Comparison of ENCODE assay signal across 15 cellular contexts in genomic region chr13:24209138-24209537, GRCh38. TPM values are rescaled to one million over a fixed set of nuclear protein-coding genes. Genes with fewer than 3 reads are reported as not detected.
DNase-seq lines count a peak whose midpoint lies in the region; ATAC-seq, FAIRE-seq and TF ChIP-seq lines count a peak whose summit lies in the region.
"Had no signal": no experiment of that assay in that cellular context is flagged by ENCODE, and none has a peak within 500 bp of the region (broad histone marks: within the 10 kb centered on the region; RNA-seq: fewer than 3 reads in every experiment).

No MANE protein-coding gene starts in this region.

- TF ChIP-seq CTCF in A549 (IDR thresholded peaks at IDR 0.05): no peak
- TF ChIP-seq CTCF in adrenal gland (IDR thresholded peaks at IDR 0.05): no peak
- TF ChIP-seq CTCF in right lobe of liver (IDR thresholded peaks at IDR 0.05): no peak
- TF ChIP-seq CTCF in thyroid gland (IDR thresholded peaks at IDR 0.05): no peak

- H3K4me1 ChIP-seq in A549: peaks cover 13% of the 10 kb centered on the region; the same call in 2 of the 3 replicates
- peaks cover 12 to 31% of the 10 kb centered on the region in 2 donors for H3K4me1 ChIP-seq in adrenal gland (replicated peaks in 1 of 2)
- peaks cover 0 to 55% (median 21%) of the 10 kb centered on the region in 4 donors for H3K4me1 ChIP-seq in right lobe of liver
- H3K4me1 ChIP-seq in thyroid gland: peaks cover 49 to 51% of the 10 kb centered on the region in 2 donors
- H3K4me1 ChIP-seq: BE2C, Caco-2 had no signal

- 89% methylated on average over 5 of the region's 5 CpGs for WGBS in A549 (ENCODE audit: missing lambda C conversion rate)
- WGBS in adrenal gland, 4 donors: 68 to 90% (median 82%) methylated on average over 5 of the region's 5 CpGs
- 83% methylated on average over 5 of the region's 5 CpGs for WGBS in right lobe of liver (ENCODE audit: insufficient coverage, low coverage, low lambda C conversion rate, missing lambda C conversion rate)
- 81 to 89% methylated on average over 5 of the region's 5 CpGs for WGBS in thyroid gland, 2 donors

- no peak for TF ChIP-seq POLR2A in A549 (IDR thresholded peaks at IDR 0.05; ENCODE audit: low read length)
- no peak for TF ChIP-seq POLR2A in adrenal gland (IDR thresholded peaks at IDR 0.05)
- no peak for TF ChIP-seq POLR2A in right lobe of liver (IDR thresholded peaks at IDR 0.05)
- no peak for TF ChIP-seq POLR2A in thyroid gland (IDR thresholded peaks at IDR 0.05)

- ATAC-seq in A549 (no peak), right lobe of liver (no peak)
- ATAC-seq: GM12878, GM23338 had no signal

- no peak for TF ChIP-seq EP300 in A549 (IDR thresholded peaks at IDR 0.05)

- H3K36me3 ChIP-seq in adrenal gland (replicated peaks in 1 of 2) (no peaks in the 10 kb centered on the region), right lobe of liver (no peaks in the 10 kb centered on the region), thyroid gland (no peaks in the 10 kb centered on the region)
- H3K36me3 ChIP-seq: BE2C had no signal

- CTCF ChIA-PET in A549 (lab: Yijun Ruan, JAX): interaction anchor here (0.6 to 1.5 kb wide), 4 partner anchors 48 to 635 kb away, joined by 3 to 5 read pairs (median 4); no protein-coding TSS in a partner anchor

- POLR2A ChIA-PET in A549 (lab: Yijun Ruan, JAX): no interaction called here

- no peak for TF ChIP-seq RAD21 in A549 (conservative IDR thresholded peaks at IDR 0.05 in 1 of 2, IDR thresholded peaks at IDR 0.05 in 1 of 2)

- intact Hi-C loops in adrenal gland (cut with DNase I) (no loop called here), right lobe of liver (cut with DNase I) (no loop called here), thyroid gland (cut with DNase I) (loop anchor here (5.0 kb wide), 1 partner anchor 47 kb away; the partner anchor contains the start of gene SPATA13)

- DNase-seq in A549 (ENCODE audit: low read depth in 1 of 2, low spot score in 1 of 2) (no peak), adrenal gland (no peak), right lobe of liver (no peak), thyroid gland (no peak), AML-193 (lab: John Stamatoyannopoulos, UW) (no peak), hepatic stellate cell (ENCODE audit: low spot score) (no peak), NCI-H748 treated with DMSO at 0.1 percent for 48 hours (lab: John Stamatoyannopoulos, UW) (no peak)
- DNase-seq: BE2C; Caco-2; CD8-positive, alpha-beta memory T cell; H7; Karpas-422 had no signal

- H3K9me3 ChIP-seq in A549 (no peaks in the 10 kb centered on the region), adrenal gland (replicated peaks in 1 of 3) (no peaks in the 10 kb centered on the region), right lobe of liver (no peaks in the 10 kb centered on the region), thyroid gland (no peaks in the 10 kb centered on the region)
- H3K9me3 ChIP-seq: BE2C, Caco-2 had no signal

- no peak for FAIRE-seq in A549 (lab: Jason Lieb, UNC)
- FAIRE-seq: GM12878, GM18507 had no signal

- H3K27me3 ChIP-seq in adrenal gland: no peaks in the 10 kb centered on the region
- H3K27me3 ChIP-seq in right lobe of liver: no peaks in the 10 kb centered on the region
- H3K27me3 ChIP-seq in thyroid gland: no peaks in the 10 kb centered on the region
- H3K27me3 ChIP-seq: BE2C had no signal

- H3K27ac ChIP-seq in A549 (no peak overlapping the region), adrenal gland (peak overlapping the region in 4 of 5 donors; percentile 48 to 72 (median 66)), right lobe of liver (peak overlapping the region in 2 of 3 donors; percentile 62), thyroid gland (peak overlapping the region; percentile 40 to 97 (median 76))

- H3K4me2 ChIP-seq in A549: peak overlapping the region; percentile 32; the same call in 1 of the 3 replicates
- H3K4me2 ChIP-seq: GM23338 had no signal

- no peak overlapping the region for H3K4me3 ChIP-seq in A549
- no peak overlapping the region for H3K4me3 ChIP-seq in adrenal gland
- no peak overlapping the region for H3K4me3 ChIP-seq in right lobe of liver
- H3K4me3 ChIP-seq in thyroid gland (replicated peaks in 1 of 3): no peak overlapping the region
- H3K4me3 ChIP-seq: GM12878, GM23338 had no signal

TF ChIP-seq in A549, 52 proteins besides CTCF, POLR2A, EP300 and RAD21:
- TF ChIP-seq MAFK (IDR thresholded peaks at IDR 0.05; ENCODE audit: partially characterized antibody) (peak; percentile 64), RFX5 (IDR thresholded peaks at IDR 0.05) (no peak)

RNA-seq across cellular contexts. Expression of gene SPATA13, which starts 48.6 kb away (rescaled TPM):
- polyA plus RNA-seq in A549 (2011; rRNA removed) (6.3 and 7.2 TPM in 2 replicates), A549 (2017; fragmentation: RNase III; extraction: RNeasy Plus Mini Kit Qiagen cat#74134 plus additional on column Dnase treatment) (2.8 to 3.1 TPM (median 2.9 TPM) in 3 replicates), adrenal gland (10 to 100 TPM; 20.7 to 27.5 (median 22.0) TPM)
- 2.5 and 3.6 TPM in 2 replicates for polyA plus RNA-seq in A549 (2012; cell fraction: cytosol; rRNA removed)
- polyA plus RNA-seq in A549 (2012; cell fraction: nucleus; rRNA removed): 4.7 and 6.9 TPM in 2 replicates
- 7.4 and 8.3 TPM in 2 replicates for polyA minus RNA-seq in A549 (2011; rRNA and poly(A)+ RNA removed)
- total RNA-seq in adrenal gland (10 to 100 TPM; 20.0 to 85.5 (median 44.6) TPM), right lobe of liver (10 to 100 TPM; 21.5 to 39.9 (median 30.5) TPM), thyroid gland (10 to 100 TPM; 43.2 to 95.4 (median 51.1) TPM)

Comparison
In these comparisons a context has a peak if more than half of its experiments do, and no peak if none do; other contexts are left out.
1. H3K27ac ChIP-seq: peak in adrenal gland (4 of 5), right lobe of liver (2 of 3) and thyroid gland (3 of 3); none in A549 (0 of 2).